ENCODE assay signal across 8 cellular contexts in genomic region chr16:3187798-3188674, GRCh38. TPM values are rescaled to one million over a fixed set of nuclear protein-coding genes. Genes with fewer than 3 reads are reported as not detected.
A peak's percentile ranks its signal among the peaks of the same experiment; 100 is the strongest.
DNase-seq lines count a peak whose midpoint lies in the region; ATAC-seq lines count a peak whose summit lies in the region.

Gene OR1F1, plus strand, starts transcription at chr16:3188204.

- H3K27ac Mint-ChIP-seq in CD4-positive, alpha-beta memory T cell: peak within 1 kb of the TSS; percentile 42 to 90 (median 78)
- H3K27ac Mint-ChIP-seq in T-helper 2 cell treated with Interferon-gamma antibody and Interleukin-4, amounts not matched to agents 5 μg/mL and 100 μg/mL, for 36 hours: peak within 1 kb of the TSS; percentile 81
- H3K27ac Mint-ChIP-seq in central memory CD8-positive, alpha-beta T cell (ENCODE audit: low read depth): peak within 1 kb of the TSS; percentile 96
- peak within 1 kb of the TSS in 8 of 9 donors; percentile 49 to 92 (median 74) for H3K27ac Mint-ChIP-seq in naive thymus-derived CD4-positive, alpha-beta T cell

- H3K9me3 ChIP-seq in CD4-positive, alpha-beta memory T cell (ENCODE audit: control insufficient read depth in 1 of 2, low read length in 2 of 2): no peaks in the 10 kb centered on the region
- no peaks in the 10 kb centered on the region for H3K9me3 ChIP-seq in naive thymus-derived CD4-positive, alpha-beta T cell (ENCODE audit: control insufficient read depth in 2 of 3, low read length in 3 of 3)

- H3K4me1 Mint-ChIP-seq in CD4-positive, alpha-beta memory T cell: peaks cover 26 to 55% (median 41%) of the 10 kb centered on the region in 4 donors
- H3K4me1 Mint-ChIP-seq in T-helper 2 cell treated with Interferon-gamma antibody and Interleukin-4, amounts not matched to agents 5 μg/mL and 100 μg/mL, for 36 hours (ENCODE audit: low read depth): peaks cover 35% of the 10 kb centered on the region
- H3K4me1 Mint-ChIP-seq in central memory CD8-positive, alpha-beta T cell: peaks cover 53% of the 10 kb centered on the region
- H3K4me1 Mint-ChIP-seq in naive thymus-derived CD4-positive, alpha-beta T cell: peaks cover 41 to 55% (median 50%) of the 10 kb centered on the region in 7 donors

- POLR2A ChIA-PET in CD4-positive, alpha-beta memory T cell (lab: Charles Lee; ENCODE audit: partially characterized antibody): interaction anchor here (0.6 to 3.6 kb wide), 12 partner anchors 17 to 1176 kb away, joined by 3 to 17 read pairs (median 4); partner anchors contain the start of genes CLUAP1, ZNF174, ZNF200 and ZNF213
- POLR2A ChIA-PET in naive thymus-derived CD4-positive, alpha-beta T cell (lab: Charles Lee): interaction anchor here (0.6 to 1.3 kb wide), 5 partner anchors 14 to 211 kb away, joined by 3 to 6 read pairs (median 3); no protein-coding TSS in a partner anchor

- H3K4me3 Mint-ChIP-seq in CD4-positive, alpha-beta memory T cell: peak within 1 kb of the TSS in 7 of 8 donors; percentile 77 to 89 (median 82)
- peak within 1 kb of the TSS; percentile 79 for H3K4me3 Mint-ChIP-seq in T-helper 2 cell treated with Interferon-gamma antibody and Interleukin-4, amounts not matched to agents 5 μg/mL and 100 μg/mL, for 36 hours
- peak within 1 kb of the TSS; percentile 77 for H3K4me3 Mint-ChIP-seq in central memory CD8-positive, alpha-beta T cell
- H3K4me3 Mint-ChIP-seq in naive thymus-derived CD4-positive, alpha-beta T cell: peak within 1 kb of the TSS; percentile 59 to 86 (median 80)

- H3K36me3 Mint-ChIP-seq in CD4-positive, alpha-beta memory T cell: peaks cover 3 to 8% of the 10 kb centered on the region in 2 donors
- H3K36me3 Mint-ChIP-seq in T-helper 2 cell treated with Interferon-gamma antibody and Interleukin-4, amounts not matched to agents 5 μg/mL and 100 μg/mL, for 36 hours (ENCODE audit: low read depth): peaks cover 6% of the 10 kb centered on the region
- H3K36me3 Mint-ChIP-seq in central memory CD8-positive, alpha-beta T cell (ENCODE audit: insufficient read depth): peaks cover 55% of the 10 kb centered on the region
- H3K36me3 Mint-ChIP-seq in naive thymus-derived CD4-positive, alpha-beta T cell: peaks cover 0 to 25% (median 6%) of the 10 kb centered on the region in 5 donors

- peaks cover 54% of the 10 kb centered on the region for H3K4me1 ChIP-seq in CD4-positive, alpha-beta memory T cell (ENCODE audit: insufficient read depth, low read length)
- peaks cover 29 to 32% of the 10 kb centered on the region in 2 donors for H3K4me1 ChIP-seq in naive thymus-derived CD4-positive, alpha-beta T cell (ENCODE audit: control insufficient read depth in 2 of 2, insufficient read depth in 2 of 2, low read length in 2 of 2)

- H3K27ac ChIP-seq in CD4-positive, alpha-beta memory T cell (ENCODE audit: low read depth, low read length): no peak within 1 kb of the TSS
- H3K27ac ChIP-seq in naive thymus-derived CD4-positive, alpha-beta T cell (ENCODE audit: low read depth, low read length): no peak within 1 kb of the TSS

- H3K4me3 ChIP-seq in CD4-positive, alpha-beta memory T cell (ENCODE audit: low read length in 2 of 2): peak within 1 kb of the TSS; percentile 23 to 44
- peak within 1 kb of the TSS; percentile 6 for H3K4me3 ChIP-seq in naive thymus-derived CD4-positive, alpha-beta T cell (ENCODE audit: low read length)

- peak; percentile 45 for ATAC-seq in central memory CD8-positive, alpha-beta T cell (replicated peaks; ENCODE audit: extremely low read depth, poor library complexity, severe bottlenecking)
- peak; percentile 66 for ATAC-seq in naive thymus-derived CD4-positive, alpha-beta T cell
- ATAC-seq in HG02588 (IDR thresholded peaks at IDR 0.05; ENCODE audit: unreplicated experiment): no peak
- no peak for ATAC-seq in HG03196 (IDR thresholded peaks at IDR 0.05; ENCODE audit: unreplicated experiment)

- H3K9me3 Mint-ChIP-seq in CD4-positive, alpha-beta memory T cell: peaks cover 0 to 28% (median 8%) of the 10 kb centered on the region in 8 donors
- H3K9me3 Mint-ChIP-seq in T-helper 2 cell treated with Interferon-gamma antibody and Interleukin-4, amounts not matched to agents 5 μg/mL and 100 μg/mL, for 36 hours: peaks cover 6% of the 10 kb centered on the region
- H3K9me3 Mint-ChIP-seq in central memory CD8-positive, alpha-beta T cell: peaks cover 5% of the 10 kb centered on the region
- peaks cover 0 to 34% (median 8%) of the 10 kb centered on the region in 11 donors for H3K9me3 Mint-ChIP-seq in naive thymus-derived CD4-positive, alpha-beta T cell

- peak; percentile 61 to 75 (median 67) for DNase-seq in CD4-positive, alpha-beta memory T cell
- DNase-seq in HUDEP-2 (lab: John Stamatoyannopoulos, UW; ENCODE audit: unreplicated experiment in 76 of 76): peak in 65 of 76 experiments; percentile 17 to 80 (median 51)
- peak; percentile 74 for DNase-seq in T-helper 2 cell treated with Interferon-gamma antibody and Interleukin-4, amounts not matched to agents 5 μg/mL and 100 μg/mL, for 36 hours (ENCODE audit: low spot score)
- peak; percentile 50 to 62 for DNase-seq in central memory CD8-positive, alpha-beta T cell (ENCODE audit: low spot score in 2 of 2)
- peak in 7 of 9 donors; percentile 18 to 62 (median 46) for DNase-seq in naive thymus-derived CD4-positive, alpha-beta T cell
- no peak for DNase-seq in effector CD4-positive, alpha-beta T cell

- no peaks in the 10 kb centered on the region for H3K36me3 ChIP-seq in CD4-positive, alpha-beta memory T cell (ENCODE audit: insufficient read depth, low read length)
- no peaks in the 10 kb centered on the region for H3K36me3 ChIP-seq in naive thymus-derived CD4-positive, alpha-beta T cell (ENCODE audit: control insufficient read depth in 2 of 3, insufficient read depth in 3 of 3, low read length in 3 of 3)

- peaks cover 60% of the 10 kb centered on the region for H3K27me3 ChIP-seq in CD4-positive, alpha-beta memory T cell (ENCODE audit: insufficient read depth, low read length)
- H3K27me3 ChIP-seq in naive thymus-derived CD4-positive, alpha-beta T cell (ENCODE audit: control insufficient read depth in 2 of 2, insufficient read depth in 2 of 2, low read length in 2 of 2): peaks cover 23 to 28% of the 10 kb centered on the region in 2 donors

- intact Hi-C loops in CD4-positive, alpha-beta memory T cell (cut with micrococcal nuclease): loop anchor here (2.0 kb wide), 1 partner anchor 17 kb away; no protein-coding TSS in a partner anchor
- intact Hi-C loops in naive thymus-derived CD4-positive, alpha-beta T cell (cut with micrococcal nuclease): loop anchor here (2.0 to 5.0 kb wide), 6 partner anchors 17 to 77 kb away; partner anchors contain the start of gene ZNF200 (in 1 of the 2)

- peaks cover 45 to 57% of the 10 kb centered on the region in 2 donors for H3K27me3 Mint-ChIP-seq in CD4-positive, alpha-beta memory T cell
- H3K27me3 Mint-ChIP-seq in T-helper 2 cell treated with Interferon-gamma antibody and Interleukin-4, amounts not matched to agents 5 μg/mL and 100 μg/mL, for 36 hours (ENCODE audit: low read depth): peaks cover 79% of the 10 kb centered on the region
- H3K27me3 Mint-ChIP-seq in central memory CD8-positive, alpha-beta T cell: peaks cover 77% of the 10 kb centered on the region
- peaks cover 70 to 82% (median 75%) of the 10 kb centered on the region in 5 donors for H3K27me3 Mint-ChIP-seq in naive thymus-derived CD4-positive, alpha-beta T cell

- CTCF ChIA-PET in CD4-positive, alpha-beta memory T cell (lab: Charles Lee; ENCODE audit: partially characterized antibody): interaction anchor here (0.7 to 2.0 kb wide), 2 partner anchors 20 to 59 kb away, joined by 3 to 4 read pairs; no protein-coding TSS in a partner anchor
- CTCF ChIA-PET in naive thymus-derived CD4-positive, alpha-beta T cell (lab: Charles Lee): no interaction called here

RNA-seq across cellular contexts. Expression of gene OR1F1, which starts in this region (rescaled TPM):
- under 1 TPM; 0.49 to 0.97 TPM for total RNA-seq in CD4-positive, alpha-beta memory T cell
- polyA plus RNA-seq in CD4-positive, alpha-beta memory T cell: not detected
- total RNA-seq in naive thymus-derived CD4-positive, alpha-beta T cell: under 1 TPM in 2 of 5 experiments, not detected in 3; 0.38 to 0.41 TPM
- under 1 TPM in 1 of 2 donors, not detected in 1; 0.35 TPM for polyA plus RNA-seq in naive thymus-derived CD4-positive, alpha-beta T cell

Comparison
In these comparisons a context has a peak if more than half of its experiments do, and no peak if none do; other contexts are left out.
1. Peak in DNase-seq and H3K4me3 ChIP-seq in CD4-positive, alpha-beta memory T cell; RNA of the gene not detected or under 1 TPM.
2. Peak in DNase-seq, ATAC-seq and H3K4me3 ChIP-seq in naive thymus-derived CD4-positive, alpha-beta T cell; RNA of the gene not detected or under 1 TPM.